24 cellular contexts compared by ENCODE assay signal in the genomic region with DNA sequence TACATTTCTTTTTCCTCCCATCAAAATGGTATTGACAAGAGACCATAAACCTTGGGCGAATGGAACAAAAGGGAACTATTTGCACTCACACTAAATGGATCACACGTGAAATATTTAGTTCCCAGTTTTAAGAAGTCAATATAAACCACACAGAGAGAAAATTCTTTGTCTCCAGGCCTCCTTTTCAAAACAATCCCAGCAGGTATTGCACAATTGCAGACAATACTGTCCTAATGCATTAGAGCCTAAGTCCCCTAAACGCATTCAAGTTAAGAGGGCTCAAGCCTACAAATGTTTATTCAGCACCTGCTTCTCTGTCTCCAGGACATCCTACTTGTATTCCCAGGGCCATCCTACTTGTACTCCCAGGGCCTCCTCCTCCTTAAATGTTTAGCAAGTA. TPM values are rescaled to one million over a fixed set of nuclear protein-coding genes. Genes with fewer than 3 reads are reported as not detected.
A peak's percentile ranks its signal among the peaks of the same experiment; 100 is the strongest.
DNase-seq lines count a peak whose midpoint lies in the region; ATAC-seq and TF ChIP-seq lines count a peak whose summit lies in the region.
"Had no signal": no experiment of that assay in that cellular context is flagged by ENCODE, and none has a peak within 500 bp of the region (broad histone marks: within the 10 kb centered on the region; RNA-seq: fewer than 3 reads in every experiment).

No MANE protein-coding gene starts in this region.

- H3K27me3 Mint-ChIP-seq in CD8-positive, alpha-beta T cell (ENCODE audit: low read depth): no peaks in the 10 kb centered on the region
- peaks cover 4% of the 10 kb centered on the region for H3K27me3 Mint-ChIP-seq in T-helper 17 cell
- peaks cover 3% of the 10 kb centered on the region for H3K27me3 Mint-ChIP-seq in mesothelial cell of epicardium (ENCODE audit: low read depth)

- peaks cover 20% of the 10 kb centered on the region for H3K4me1 Mint-ChIP-seq in CD8-positive, alpha-beta T cell (ENCODE audit: low read depth)
- H3K4me1 Mint-ChIP-seq in T-helper 17 cell (peaks cover 19% of the 10 kb centered on the region), mesothelial cell of epicardium (peaks cover 8% of the 10 kb centered on the region)

- CTCF ChIA-PET in CD8-positive, alpha-beta T cell (lab: Charles Lee): no interaction called here

- POLR2A ChIA-PET in CD8-positive, alpha-beta T cell (lab: Charles Lee): no interaction called here

- peak overlapping the region; percentile 26 for H3K4me3 Mint-ChIP-seq in CD8-positive, alpha-beta T cell
- H3K4me3 Mint-ChIP-seq in T-helper 17 cell: peak overlapping the region; percentile 50
- H3K4me3 Mint-ChIP-seq in mesothelial cell of epicardium: peak overlapping the region; percentile 30

- ATAC-seq in CD8-positive, alpha-beta T cell: no peak
- ATAC-seq in T-helper 17 cell: no peak
- no peak for ATAC-seq in HG02852 (IDR thresholded peaks at IDR 0.05; ENCODE audit: unreplicated experiment)
- no peak for ATAC-seq in right cardiac atrium
- ATAC-seq: activated CD8-positive, alpha-beta T cell treated with anti-CD3 and anti-CD28 coated beads for 36 hours; HCT116 had no signal

- no peaks in the 10 kb centered on the region for H3K9me3 ChIP-seq in CD8-positive, alpha-beta T cell (ENCODE audit: low read length)
- H3K9me3 ChIP-seq in T-helper 17 cell (ENCODE audit: control insufficient read depth, low read length, poor library complexity, severe bottlenecking): no peaks in the 10 kb centered on the region
- no peaks in the 10 kb centered on the region for H3K9me3 ChIP-seq in right cardiac atrium (ENCODE audit: control insufficient read depth, low read length)
- H3K9me3 ChIP-seq: adrenal gland, BLaER1 had no signal

- no peak for TF ChIP-seq CTCF in CD8-positive, alpha-beta T cell (IDR thresholded peaks at IDR 0.05)
- TF ChIP-seq CTCF in mesothelial cell of epicardium (IDR thresholded peaks at IDR 0.05; ENCODE audit: unreplicated experiment): no peak

- H3K36me3 Mint-ChIP-seq in CD8-positive, alpha-beta T cell: no peaks in the 10 kb centered on the region
- H3K36me3 Mint-ChIP-seq in T-helper 17 cell (ENCODE audit: low read depth) (peaks cover 4% of the 10 kb centered on the region), mesothelial cell of epicardium (no peaks in the 10 kb centered on the region)

- H3K4me3 ChIP-seq in CD8-positive, alpha-beta T cell (ENCODE audit: low read depth, low read length): no peak overlapping the region
- no peak overlapping the region for H3K4me3 ChIP-seq in right cardiac atrium (ENCODE audit: low read length)
- H3K4me3 ChIP-seq: adrenal gland, BLaER1, coronary artery, SK-N-MC had no signal

- WGBS in right cardiac atrium: 88% methylated on average over 3 of the region's 3 CpGs

- peaks cover 18% of the 10 kb centered on the region for H3K4me1 ChIP-seq in CD8-positive, alpha-beta T cell (ENCODE audit: insufficient read depth, low read length)
- no peaks in the 10 kb centered on the region for H3K4me1 ChIP-seq in right cardiac atrium (ENCODE audit: control insufficient read depth, insufficient read depth, low read length)
- H3K4me1 ChIP-seq: parathyroid adenoma had no signal

- H3K27me3 ChIP-seq in CD8-positive, alpha-beta T cell (ENCODE audit: insufficient read depth, low read length): no peaks in the 10 kb centered on the region
- H3K27me3 ChIP-seq in right cardiac atrium (ENCODE audit: control insufficient read depth, insufficient read depth): no peaks in the 10 kb centered on the region
- H3K27me3 ChIP-seq: adrenal gland had no signal

- peak; percentile 36 for DNase-seq in NCI-H2107 treated with DMSO at 0.1 percent for 48 hours (lab: John Stamatoyannopoulos, UW; ENCODE audit: unreplicated experiment)
- DNase-seq in NCI-H2107 (lab: John Stamatoyannopoulos, UW): no peak
- DNase-seq in CD8-positive, alpha-beta T cell: no peak
- no peak for DNase-seq in T-helper 17 cell
- no peak for DNase-seq in mesothelial cell of epicardium (ENCODE audit: low spot score in 2 of 2, unreplicated experiment in 2 of 2)
- DNase-seq in activated CD4-positive, alpha-beta T cell treated with anti-CD3 and anti-CD28 coated beads, Interleukin-2, amount 50 U/mL, for 1 hour: no peak
- DNase-seq in right cardiac atrium: no peak
- DNase-seq: activated CD8-positive, alpha-beta T cell treated with anti-CD3 and anti-CD28 coated beads for 36 hours; activated gamma-delta T cell; activated T-cell treated with anti-CD3 and anti-CD28 coated beads for 4 hours; adrenal gland; endodermal cell; glutamatergic neuron; NCI-H1092 treated with DMSO at 0.1 percent for 48 hours; NCI-H2081 treated with DMSO at 0.1 percent for 48 hours; NCI-H524; stimulated activated CD8-positive, alpha-beta memory T cell treated with anti-CD3 and anti-CD28 coated beads, Interleukin-4, amount 100 ng/mL, for 48 hours had no signal

- no peak overlapping the region for H3K27ac Mint-ChIP-seq in CD8-positive, alpha-beta T cell
- H3K27ac Mint-ChIP-seq in T-helper 17 cell (peak overlapping the region; percentile 85), mesothelial cell of epicardium (no peak overlapping the region)
- H3K27ac Mint-ChIP-seq: activated CD8-positive, alpha-beta T cell treated with anti-CD3 and anti-CD28 coated beads for 36 hours; endodermal cell had no signal

- no peaks in the 10 kb centered on the region for H3K36me3 ChIP-seq in CD8-positive, alpha-beta T cell (ENCODE audit: insufficient read depth, low read length)
- H3K36me3 ChIP-seq: adrenal gland, BLaER1 had no signal

- intact Hi-C loops in CD8-positive, alpha-beta T cell (cut with DNase I, micrococcal nuclease): loop anchor here in 1 of 2 experiments (10.0 kb wide), 1 partner anchor 154 kb away; no protein-coding TSS in a partner anchor
- intact Hi-C loops in right cardiac atrium (cut with DNase I): loop anchor here in 1 of 4 donors (10.0 kb wide), 1 partner anchor 226 kb away; no protein-coding TSS in a partner anchor

- no peak overlapping the region for H3K27ac ChIP-seq in CD8-positive, alpha-beta T cell (ENCODE audit: low read depth, low read length)
- H3K27ac ChIP-seq in right cardiac atrium (ENCODE audit: low read length): no peak overlapping the region
- H3K27ac ChIP-seq: adrenal gland, BLaER1, coronary artery, parathyroid adenoma, RWPE1, SK-N-MC had no signal

- no peaks in the 10 kb centered on the region for H3K9me3 Mint-ChIP-seq in CD8-positive, alpha-beta T cell
- H3K9me3 Mint-ChIP-seq in mesothelial cell of epicardium: no peaks in the 10 kb centered on the region
- H3K9me3 Mint-ChIP-seq: activated CD8-positive, alpha-beta T cell treated with anti-CD3 and anti-CD28 coated beads for 36 hours; endodermal cell had no signal

RNA-seq across cellular contexts. Expression of a gene that starts 1.3 kb away (rescaled TPM):
- total RNA-seq in CD8-positive, alpha-beta T cell: 1 to 10 TPM; 5.0 TPM
- 1 to 10 TPM; 5.0 to 6.2 TPM for total RNA-seq in T-helper 17 cell
- 26.0 to 28.8 TPM (median 27.2 TPM) in 3 replicates for total RNA-seq in mesothelial cell of epicardium
- total RNA-seq in right cardiac atrium: 10 to 100 TPM; 24.5 to 45.1 (median 27.5) TPM
- 19.8 TPM for polyA plus RNA-seq in right cardiac atrium

RNA-seq across cellular contexts. Expression of a gene that starts 36.8 kb away (rescaled TPM):
- 100 to 1,000 TPM; 189 to 199 TPM for total RNA-seq in CD8-positive, alpha-beta T cell
- total RNA-seq in T-helper 17 cell (100 to 1,000 TPM; 143 to 153 TPM), mesothelial cell of epicardium (72.1 to 75.1 TPM (median 74.8 TPM) in 3 replicates), right cardiac atrium (100 to 1,000 TPM in 1 of 4 donors, 10 to 100 TPM in 3; 44.5 to 108 (median 71.6) TPM)
- polyA plus RNA-seq in right cardiac atrium: 42.1 TPM
